Comparison of ENCODE assay signal across 31 cellular contexts in the genomic region with DNA sequence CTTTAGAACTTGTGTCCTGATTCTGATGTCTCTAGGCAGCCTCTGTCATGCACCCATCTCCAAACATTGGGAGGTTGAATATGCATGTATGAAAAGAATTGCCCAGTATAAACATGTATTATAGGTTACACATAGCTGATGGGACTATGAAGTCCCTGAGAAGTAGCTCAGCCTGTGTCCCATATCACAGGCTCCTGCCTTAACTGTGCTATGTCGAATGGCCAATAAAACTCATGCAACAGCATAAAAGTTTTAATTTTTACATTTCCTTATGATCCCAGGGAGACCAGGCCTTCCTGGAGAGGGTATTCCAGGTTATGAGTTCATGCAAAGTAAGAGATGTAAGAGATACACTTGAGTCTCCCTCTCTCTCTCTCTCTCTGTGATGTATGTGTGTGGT.
DNase-seq lines count a peak whose midpoint lies in the region; ATAC-seq and TF ChIP-seq lines count a peak whose summit lies in the region.
"Had no signal": no experiment of that assay in that cellular context is flagged by ENCODE, and none has a peak within 500 bp of the region (broad histone marks: within the 10 kb centered on the region; RNA-seq: fewer than 3 reads in every experiment).

No MANE protein-coding gene starts in this region.

- H3K9me1 ChIP-seq in IMR-90 (ENCODE audit: insufficient read depth, low read length) = peaks cover 7% of the 10 kb centered on the region

- H3K4me3 ChIP-seq in IMR-90 (ENCODE audit: insufficient read depth, low read depth, low read length) (no peak overlapping the region), mucosa of descending colon (no peak overlapping the region)
- H3K4me3 ChIP-seq: A549; BLaER1; BLaER1 treated with 17β-estradiol and CSF1 and Interleukin-3, amounts not matched to agents 10 nM and 100 nM had no signal

- TF ChIP-seq RAD21 in IMR-90 (IDR thresholded peaks at IDR 0.05; ENCODE audit: low read length) = no peak

- no peak overlapping the region for H3K4me2 ChIP-seq in IMR-90 (ENCODE audit: low read depth, low read length)
- H3K4me2 ChIP-seq: A549; BLaER1; BLaER1 treated with 17β-estradiol and CSF1 and Interleukin-3, amounts not matched to agents 10 nM and 100 nM had no signal

- no peak overlapping the region for H2AK9ac ChIP-seq in IMR-90 (replicated peaks; ENCODE audit: low read depth, low read length, poor library complexity)

- no peak for TF ChIP-seq POLR2A in IMR-90 (IDR thresholded peaks at IDR 0.05; ENCODE audit: low read depth, low read length)

- peaks cover 0 to 12% of the 10 kb centered on the region in 2 experiments; a peak in 2 of 4 replicates for H3K79me1 ChIP-seq in IMR-90 (ENCODE audit: low read depth in 1 of 2, low read length in 2 of 2)

- no peak for DNase-seq in IMR-90
- no peak for DNase-seq in left colon
- DNase-seq in mucosa of descending colon = no peak
- DNase-seq in activated T-cell treated with anti-CD3 and anti-CD28 coated beads, Interleukin-2, amount 50 U/mL, for 1 hour = no peak
- no peak for DNase-seq in NCI-H446 treated with DMSO at 0.1 percent for 48 hours (lab: John Stamatoyannopoulos, UW)
- DNase-seq: 8988T; ACHN; AML-193; BE2C; C1 segment of cervical spinal cord; Caco-2; Calu3; CD4-positive, alpha-beta memory T cell; CD4-positive, alpha-beta T cell; CD4-positive, CD25-positive, alpha-beta regulatory T cell; CD8-positive, alpha-beta memory T cell; CD8-positive, alpha-beta T cell; COR-L47; DMS 273 treated with DMSO at 0.1 percent for 48 hours; DMS153; DMS53; DMS79; DMS79 treated with DMSO at 0.1 percent for 48 hours; DND-41; EL had no signal

- H3K23ac ChIP-seq in IMR-90 (ENCODE audit: low read depth, low read length) = no peak overlapping the region

- in situ Hi-C loops in IMR-90 (cut with MboI; ENCODE audit: low sequenced_read_pairs) = no loop called here

- intact Hi-C loops in IMR-90 (cut with micrococcal nuclease) = loop anchor here (10.0 kb wide), 1 partner anchor 138 kb away; no protein-coding TSS in a partner anchor
- intact Hi-C loops in left colon (cut with DNase I, micrococcal nuclease) = no loop called here
- intact Hi-C loops in mucosa of descending colon (cut with DNase I, micrococcal nuclease) = no loop called here

- H2AFZ ChIP-seq in IMR-90 (replicated peaks; ENCODE audit: low read length, poor library complexity) = no peak overlapping the region

- H3K9ac ChIP-seq in IMR-90 (ENCODE audit: low read depth, low read length) = no peak overlapping the region
- H3K9ac ChIP-seq: BLaER1; BLaER1 treated with 17β-estradiol and CSF1 and Interleukin-3, amounts not matched to agents 10 nM and 100 nM had no signal

- H2BK5ac ChIP-seq in IMR-90 (ENCODE audit: low read depth, low read length, poor library complexity, severe bottlenecking) = no peak overlapping the region

- CTCF ChIA-PET in IMR-90 (lab: Yijun Ruan, JAX) = interaction anchor here (0.7 kb wide), 1 partner anchor 11 kb away, joined by 3 read pairs; no protein-coding TSS in a partner anchor

- H3K27me3 ChIP-seq in IMR-90 (ENCODE audit: control insufficient read depth, insufficient read depth, low read length) = no peaks in the 10 kb centered on the region
- H3K27me3 ChIP-seq: BE2C; BLaER1; BLaER1 treated with 17β-estradiol and CSF1 and Interleukin-3, amounts not matched to agents 10 nM and 100 nM had no signal

- peaks cover 3% of the 10 kb centered on the region for H3K4me1 ChIP-seq in IMR-90 (ENCODE audit: control insufficient read depth, insufficient read depth, low read length)
- no peaks in the 10 kb centered on the region for H3K4me1 ChIP-seq in mucosa of descending colon (ENCODE audit: low read depth)
- H3K4me1 ChIP-seq: A549, BE2C, BLaER1 had no signal

- no peaks in the 10 kb centered on the region for H4K20me1 ChIP-seq in IMR-90 (ENCODE audit: insufficient read depth, low read length)
- H4K20me1 ChIP-seq: BLaER1; BLaER1 treated with 17β-estradiol and CSF1 and Interleukin-3, amounts not matched to agents 10 nM and 100 nM had no signal

- H2BK20ac ChIP-seq in IMR-90 (ENCODE audit: low read depth, low read length) = 0 out of 2 replicates have a peak overlapping the region, but pooled peaks have one; percentile 21

- no peak overlapping the region for H4K91ac ChIP-seq in IMR-90 (ENCODE audit: insufficient read depth, low read depth, low read length)

- no peak overlapping the region for H3K27ac ChIP-seq in IMR-90 (ENCODE audit: insufficient read depth, low read length)
- H3K27ac ChIP-seq: 22Rv1; A549; BLaER1; BLaER1 treated with 17β-estradiol and CSF1 and Interleukin-3, amounts not matched to agents 10 nM and 100 nM; C4-2B had no signal

- no CpG with 5 or more reads among the region's 1 CpG for WGBS in IMR-90 (ENCODE audit: extremely low coverage in 2 of 2, insufficient read length in 1 of 2), 2 experiments

- no peak for ATAC-seq in IMR-90 (ENCODE audit: low read depth)
- ATAC-seq in left colon = peak; percentile 70
- ATAC-seq in mucosa of descending colon = peak; percentile 60
- ATAC-seq in HG03457 (IDR thresholded peaks at IDR 0.05; ENCODE audit: unreplicated experiment) = no peak
- ATAC-seq: A549; CD8-positive, alpha-beta T cell had no signal

- peak overlapping the region; percentile 50; the same call in 2 of the 3 replicates for H2BK15ac ChIP-seq in IMR-90 (ENCODE audit: low read depth, low read length)

- dilution Hi-C loops in IMR-90 (cut with HindIII; ENCODE audit: low sequenced_read_pairs, unreplicated experiment) = no loop called here

- H3K9me3 ChIP-seq in IMR-90 (ENCODE audit: control insufficient read depth, insufficient read depth, low read length) (no peaks in the 10 kb centered on the region), mucosa of descending colon (no peaks in the 10 kb centered on the region)
- H3K9me3 ChIP-seq: A549, BE2C, Caco-2 had no signal

- 0 out of 2 replicates have a peak overlapping the region, but pooled peaks have one; percentile 28 for H3K4ac ChIP-seq in IMR-90 (ENCODE audit: low read depth, low read length)

- H3K36me3 ChIP-seq in IMR-90 (ENCODE audit: control insufficient read depth, insufficient read depth, low read length) (no peaks in the 10 kb centered on the region), mucosa of descending colon (ENCODE audit: low read depth) (no peaks in the 10 kb centered on the region)
- H3K36me3 ChIP-seq: BE2C; BLaER1; BLaER1 treated with 17β-estradiol and CSF1 and Interleukin-3, amounts not matched to agents 10 nM and 100 nM had no signal

- 0 out of 2 replicates have a peak overlapping the region, but pooled peaks have one; percentile 2 for H3K18ac ChIP-seq in IMR-90 (ENCODE audit: low read depth, low read length)

- TF ChIP-seq CTCF in IMR-90 (conservative IDR thresholded peaks at IDR 0.05; ENCODE audit: low read depth, low read length) (no peak), mucosa of descending colon (IDR thresholded peaks at IDR 0.05) (no peak)

- no peak overlapping the region for H4K5ac ChIP-seq in IMR-90 (ENCODE audit: low read depth, low read length)

- no peak overlapping the region for H4K8ac ChIP-seq in IMR-90 (ENCODE audit: low read depth in 2 of 2, low read length in 2 of 2)

- POLR2A ChIA-PET in IMR-90 (lab: Charles Lee; ENCODE audit: unreplicated experiment) = no interaction called here

- peak overlapping the region; percentile 44; the same call in 1 of the 2 replicates for H2BK120ac ChIP-seq in IMR-90 (ENCODE audit: low read depth, low read length)

- no TSS peak for BruUV-seq in IMR-90 (replicated peaks; lab: Mats Ljungman, UMichigan)

- H2AK5ac ChIP-seq in IMR-90 (ENCODE audit: low read depth, low read length) = no peak overlapping the region

- no peak overlapping the region for H3K14ac ChIP-seq in IMR-90 (replicated peaks; ENCODE audit: low read depth, low read length)

- H3K56ac ChIP-seq in IMR-90 (ENCODE audit: extremely low read depth, insufficient read depth, low read length) = no peak overlapping the region

TF ChIP-seq in IMR-90, 13 proteins besides CTCF, POLR2A, EP300 and RAD21:
- TF ChIP-seq SMC3 (IDR thresholded peaks at IDR 0.05; ENCODE audit: low read depth, low read length) = no peak
- TF ChIP-seq, protein P1, sequence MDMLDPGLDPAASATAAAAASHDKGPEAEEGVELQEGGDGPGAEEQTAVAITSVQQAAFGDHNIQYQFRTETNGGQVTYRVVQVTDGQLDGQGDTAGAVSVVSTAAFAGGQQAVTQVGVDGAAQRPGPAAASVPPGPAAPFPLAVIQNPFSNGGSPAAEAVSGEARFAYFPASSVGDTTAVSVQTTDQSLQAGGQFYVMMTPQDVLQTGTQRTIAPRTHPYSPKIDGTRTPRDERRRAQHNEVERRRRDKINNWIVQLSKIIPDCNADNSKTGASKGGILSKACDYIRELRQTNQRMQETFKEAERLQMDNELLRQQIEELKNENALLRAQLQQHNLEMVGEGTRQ (IDR thresholded peaks at IDR 0.05; ENCODE audit: low read depth, low read length) = no peak
- TF ChIP-seq CEBPB (IDR thresholded peaks at IDR 0.05; ENCODE audit: low read depth, low read length) = no peak
TF ChIP-seq in IMR-90: peak in this region for 0.

Comparison
In these comparisons a context has a peak if more than half of its experiments do, and no peak if none do; other contexts are left out.
1. ATAC-seq: peak in left colon (single experiment) and mucosa of descending colon (single experiment); none in IMR-90 (single experiment) and HG03457 (single experiment).